In genomic region chr2:8481463-8482009, GRCh38 we compare ENCODE assay signal across 8 cellular contexts.
DNase-seq lines count a peak whose midpoint lies in the region; ATAC-seq and TF ChIP-seq lines count a peak whose summit lies in the region.

No MANE protein-coding gene starts in this region.

- peaks cover 2% of the 10 kb centered on the region for H3K36me3 Mint-ChIP-seq in activated CD4-positive, alpha-beta T cell treated with anti-CD3 and anti-CD28 coated beads, Interleukin-2, amount 10 ng/mL, durations not matched to agents 24 days and 14 days (ENCODE audit: low read depth)

- peak; percentile 18 to 32 for DNase-seq in activated CD4-positive, alpha-beta T cell treated with anti-CD3 and anti-CD28 coated beads for 4 hours
- no peak for DNase-seq in activated CD4-positive, alpha-beta T cell treated with anti-CD3 and anti-CD28 coated beads for 1 hour
- peak; percentile 79 for DNase-seq in activated CD4-positive, alpha-beta T cell treated with anti-CD3 and anti-CD28 coated beads, Interleukin-2, amount 10 ng/mL, durations not matched to agents 24 days and 14 days
- DNase-seq in stimulated activated CD8-positive, alpha-beta memory T cell treated with anti-CD3 and anti-CD28 coated beads, Interleukin-4, amount 100 ng/mL, for 24 hours (ENCODE audit: low read depth), result peak; percentile 24
- DNase-seq in KG1 (lab: John Stamatoyannopoulos, UW), result no peak
- no peak for DNase-seq in HEK293T (ENCODE audit: extremely low spot score)
- no peak for DNase-seq in NCI-H526 (lab: John Stamatoyannopoulos, UW)

- intact Hi-C loops in activated CD4-positive, alpha-beta T cell treated with anti-CD3 and anti-CD28 coated beads, Interleukin-2, amount 10 ng/mL, durations not matched to agents 24 days and 14 days (cut with micrococcal nuclease), result loop anchor here (1.0 to 5.0 kb wide), 7 partner anchors 34 to 708 kb away; no protein-coding TSS in a partner anchor

- POLR2A ChIA-PET in HEK293T (lab: Yijun Ruan, JAX), result interaction anchor here (2.2 kb wide), 1 partner anchor 199 kb away, joined by 5 read pairs; the partner anchor contains the start of gene ID2

- no peaks in the 10 kb centered on the region for H3K27me3 Mint-ChIP-seq in activated CD4-positive, alpha-beta T cell treated with anti-CD3 and anti-CD28 coated beads, Interleukin-2, amount 10 ng/mL, durations not matched to agents 24 days and 14 days

- peak overlapping the region; percentile 83 for H3K27ac Mint-ChIP-seq in activated CD4-positive, alpha-beta T cell treated with anti-CD3 and anti-CD28 coated beads, Interleukin-2, amount 10 ng/mL, durations not matched to agents 24 days and 14 days

- H3K9me3 Mint-ChIP-seq in activated CD4-positive, alpha-beta T cell treated with anti-CD3 and anti-CD28 coated beads, Interleukin-2, amount 10 ng/mL, durations not matched to agents 24 days and 14 days, result peaks cover 10% of the 10 kb centered on the region

- peaks cover 77% of the 10 kb centered on the region for H3K4me1 Mint-ChIP-seq in activated CD4-positive, alpha-beta T cell treated with anti-CD3 and anti-CD28 coated beads, Interleukin-2, amount 10 ng/mL, durations not matched to agents 24 days and 14 days

- peak overlapping the region; percentile 38 for H3K4me3 Mint-ChIP-seq in activated CD4-positive, alpha-beta T cell treated with anti-CD3 and anti-CD28 coated beads, Interleukin-2, amount 10 ng/mL, durations not matched to agents 24 days and 14 days

- ATAC-seq in HG03060 (IDR thresholded peaks at IDR 0.05; ENCODE audit: low read depth, unreplicated experiment), result peak; percentile 28

- CTCF ChIA-PET in HEK293T (lab: Yijun Ruan, JAX), result no interaction called here

TF ChIP-seq in HEK293T, 16 proteins besides CTCF, POLR2A, EP300 and RAD21:
- TF ChIP-seq SP1 (IDR thresholded peaks at IDR 0.05), result no peak
- TF ChIP-seq CTBP1 (IDR thresholded peaks at IDR 0.05; ENCODE audit: borderline replicate concordance), result no peak
- no peak for TF ChIP-seq LEF1 (IDR thresholded peaks at IDR 0.05; ENCODE audit: borderline replicate concordance)
- TF ChIP-seq FOXK2 (IDR thresholded peaks at IDR 0.05), result no peak
- TF ChIP-seq ARNT (IDR thresholded peaks at IDR 0.05), result no peak

Comparison
In these comparisons a context has a peak if more than half of its experiments do, and no peak if none do; other contexts are left out.
1. DNase-seq: peak in activated CD4-positive, alpha-beta T cell treated with anti-CD3 and anti-CD28 coated beads for 4 hours (2 of 2), activated CD4-positive, alpha-beta T cell treated with anti-CD3 and anti-CD28 coated beads, Interleukin-2, amount 10 ng/mL, durations not matched to agents 24 days and 14 days (single experiment) and stimulated activated CD8-positive, alpha-beta memory T cell treated with anti-CD3 and anti-CD28 coated beads, Interleukin-4, amount 100 ng/mL, for 24 hours (single experiment); none in activated CD4-positive, alpha-beta T cell treated with anti-CD3 and anti-CD28 coated beads for 1 hour (single experiment), KG1 (single experiment), HEK293T (single experiment) and NCI-H526 (0 of 2).